8 cellular contexts compared by ENCODE assay signal in genomic region chr9:137071282-137071681, GRCh38. TPM values are rescaled to one million over a fixed set of nuclear protein-coding genes. Genes with fewer than 3 reads are reported as not detected.
DNase-seq lines count a peak whose midpoint lies in the region; ATAC-seq, FAIRE-seq and TF ChIP-seq lines count a peak whose summit lies in the region.

No MANE protein-coding gene starts in this region.

- H3K9me2 ChIP-seq in PC-9 (ENCODE audit: insufficient read depth): no peaks in the 10 kb centered on the region

- no TSS peak for BruUV-seq in PC-9 (replicated peaks; lab: Mats Ljungman, UMichigan)

- peak overlapping the region; percentile 68 for H3K4me3 Mint-ChIP-seq in progenitor cell of endocrine pancreas (ENCODE audit: low read depth)

- H3K4me2 ChIP-seq in PC-9: peak overlapping the region; percentile 90

- no peaks in the 10 kb centered on the region for H3K36me3 Mint-ChIP-seq in progenitor cell of endocrine pancreas (ENCODE audit: insufficient read depth)

- TF ChIP-seq CTCF in GM12875 (IDR thresholded peaks at IDR 0.05; ENCODE audit: borderline replicate concordance, insufficient read depth, low read depth, low read length): no peak
- no peak for TF ChIP-seq CTCF in PC-9 (conservative IDR thresholded peaks at IDR 0.05)
- TF ChIP-seq CTCF in epithelial cell of proximal tubule (conservative IDR thresholded peaks at IDR 0.05; ENCODE audit: low read depth, low read length): no peak
- TF ChIP-seq CTCF in progenitor cell of endocrine pancreas (IDR thresholded peaks at IDR 0.05; ENCODE audit: unreplicated experiment): no peak

- H3F3A ChIP-seq in PC-9 (ENCODE audit: insufficient read depth, low read depth): peaks cover 26% of the 10 kb centered on the region

- peaks cover 10% of the 10 kb centered on the region for H3K4me1 Mint-ChIP-seq in progenitor cell of endocrine pancreas (ENCODE audit: low read depth)

- H3K4me3 ChIP-seq in GM12875 (ENCODE audit: low read depth, low read length) (peak overlapping the region; percentile 67), PC-9 (peak overlapping the region; percentile 67; the same call in 1 of the 2 replicates), epithelial cell of proximal tubule (ENCODE audit: low read depth, low read length) (peak overlapping the region; percentile 55)

- peaks cover 25% of the 10 kb centered on the region for H3K4me1 ChIP-seq in PC-9 (replicated peaks; ENCODE audit: insufficient read depth)

- no peaks in the 10 kb centered on the region for H3K9me3 Mint-ChIP-seq in progenitor cell of endocrine pancreas (ENCODE audit: low read depth)

- no peaks in the 10 kb centered on the region for H3K36me3 ChIP-seq in PC-9 (ENCODE audit: low read depth)

- no peak overlapping the region for H2AFZ ChIP-seq in PC-9

- no peak overlapping the region for H3K27ac ChIP-seq in PC-9

- CTCF ChIA-PET in PC-9 (lab: Charles Lee): interaction anchor here (0.5 to 2.0 kb wide), 3 partner anchors 24 to 165 kb away, joined by 5 to 7 read pairs (median 7); no protein-coding TSS in a partner anchor

- intact Hi-C loops in PC-9 (cut with micrococcal nuclease; ENCODE audit: unreplicated experiment): no loop called here

- peaks cover 10% of the 10 kb centered on the region; the same call in 1 of the 2 replicates for H4K20me1 ChIP-seq in PC-9 (ENCODE audit: insufficient read depth)

- no peak for ATAC-seq in GM21737 (IDR thresholded peaks at IDR 0.05; ENCODE audit: unreplicated experiment)

- FAIRE-seq in HTR-8/SVneo (lab: Jason Lieb, UNC): no peak

- DNase-seq in PC-9 (peak in 1 of 2 experiments; percentile 32), epithelial cell of proximal tubule (ENCODE audit: low read depth) (no peak), progenitor cell of endocrine pancreas (ENCODE audit: low spot score, unreplicated experiment) (no peak), NCI-H526 (lab: John Stamatoyannopoulos, UW) (no peak), SW480 (ENCODE audit: low spot score) (no peak), HTR-8/SVneo (ENCODE audit: insufficient read length, low spot score) (no peak)

- no peaks in the 10 kb centered on the region for H3K27me3 ChIP-seq in PC-9 (ENCODE audit: insufficient read depth, low read depth)

- POLR2A ChIA-PET in PC-9 (lab: Charles Lee; ENCODE audit: unreplicated experiment): interaction anchor here (0.6 to 1.1 kb wide), 4 partner anchors 12 to 170 kb away, joined by 4 to 15 read pairs (median 6); partner anchors contain the start of genes CLIC3, MAN1B1 and TUBB4B

- H3K27me3 Mint-ChIP-seq in progenitor cell of endocrine pancreas: peaks cover 26% of the 10 kb centered on the region

- no peaks in the 10 kb centered on the region for H3K9me3 ChIP-seq in PC-9 (ENCODE audit: insufficient read depth, low read depth)

- H3K79me2 ChIP-seq in PC-9 (ENCODE audit: low read depth): peaks cover 18% of the 10 kb centered on the region; the same call in 1 of the 2 replicates

- H3K27ac Mint-ChIP-seq in progenitor cell of endocrine pancreas: peak overlapping the region; percentile 94

RNA-seq across cellular contexts. Expression of gene SAPCD2, which starts 0.9 kb away (rescaled TPM):
- 46.9 and 50.3 TPM in 2 replicates for total RNA-seq in PC-9 (2021)
- 25.6 and 51.3 TPM in 2 replicates for total RNA-seq in epithelial cell of proximal tubule
- 15.1 and 15.3 TPM in 2 replicates for total RNA-seq in progenitor cell of endocrine pancreas

RNA-seq across cellular contexts. Expression of gene UAP1L1, which starts 6.0 kb away (rescaled TPM):
- total RNA-seq in PC-9 (2021): 9.9 and 14.7 TPM in 2 replicates
- 2.1 and 2.2 TPM in 2 replicates for total RNA-seq in epithelial cell of proximal tubule
- 0.57 and 1.5 TPM in 2 replicates for total RNA-seq in progenitor cell of endocrine pancreas

RNA-seq across cellular contexts. Expression of gene MAN1B1, which starts 15.5 kb away (rescaled TPM):
- 79.3 and 107 TPM in 2 replicates for total RNA-seq in PC-9 (2021)
- total RNA-seq in epithelial cell of proximal tubule: 46.0 and 74.3 TPM in 2 replicates
- 56.1 and 57.7 TPM in 2 replicates for total RNA-seq in progenitor cell of endocrine pancreas

RNA-seq across cellular contexts. Expression of gene ENTPD2, which starts 17.4 kb away (rescaled TPM):
- total RNA-seq in PC-9 (2021) (9.0 and 14.1 TPM in 2 replicates), epithelial cell of proximal tubule (0.87 TPM in 1 of 2 replicates, not detected in the other), progenitor cell of endocrine pancreas (0.19 and 0.51 TPM in 2 replicates)

RNA-seq across cellular contexts. Expression of gene NPDC1, which starts 25.3 kb away (rescaled TPM):
- total RNA-seq in PC-9 (2021): 89.8 and 137 TPM in 2 replicates
- 19.7 and 47.7 TPM in 2 replicates for total RNA-seq in epithelial cell of proximal tubule
- total RNA-seq in progenitor cell of endocrine pancreas: 62.0 and 73.2 TPM in 2 replicates
